Comparison of ENCODE assay signal across 1 cellular context in the genomic region with DNA sequence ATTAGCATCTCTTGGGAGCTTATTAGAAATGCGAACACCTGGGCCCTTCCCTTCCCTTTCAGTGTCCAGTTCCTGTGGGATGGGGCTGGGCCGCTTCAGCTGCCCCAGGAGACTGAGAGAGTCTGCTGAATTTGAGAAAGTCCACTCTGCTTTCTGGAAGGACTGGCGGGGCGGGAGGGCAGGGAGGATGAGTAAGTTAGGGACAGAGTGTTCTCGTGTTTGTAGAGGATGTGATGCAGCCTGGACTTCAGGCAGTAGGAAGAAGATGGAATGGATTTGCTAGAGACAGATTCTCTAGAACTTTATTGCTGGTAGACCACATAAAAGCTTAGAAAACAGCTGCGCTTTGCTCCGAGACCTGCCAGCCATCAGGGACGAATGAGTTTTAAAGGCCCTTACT.
TF ChIP-seq lines count a peak whose summit lies in the region.

No MANE protein-coding gene starts in this region.

TF ChIP-seq in WTC11, 78 proteins besides CTCF, POLR2A, EP300 and RAD21 (continued from another document):
- TF ChIP-seq, protein P1, sequence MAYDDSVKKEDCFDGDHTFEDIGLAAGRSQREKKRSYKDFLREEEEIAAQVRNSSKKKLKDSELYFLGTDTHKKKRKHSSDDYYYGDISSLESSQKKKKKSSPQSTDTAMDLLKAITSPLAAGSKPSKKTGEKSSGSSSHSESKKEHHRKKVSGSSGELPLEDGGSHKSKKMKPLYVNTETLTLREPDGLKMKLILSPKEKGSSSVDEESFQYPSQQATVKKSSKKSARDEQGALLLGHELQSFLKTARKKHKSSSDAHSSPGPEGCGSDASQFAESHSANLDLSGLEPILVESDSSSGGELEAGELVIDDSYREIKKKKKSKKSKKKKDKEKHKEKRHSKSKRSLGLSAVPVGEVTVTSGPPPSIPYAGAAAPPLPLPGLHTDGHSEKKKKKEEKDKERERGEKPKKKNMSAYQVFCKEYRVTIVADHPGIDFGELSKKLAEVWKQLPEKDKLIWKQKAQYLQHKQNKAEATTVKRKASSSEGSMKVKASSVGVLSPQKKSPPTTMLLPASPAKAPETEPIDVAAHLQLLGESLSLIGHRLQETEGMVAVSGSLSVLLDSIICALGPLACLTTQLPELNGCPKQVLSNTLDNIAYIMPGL (CRISPR knock-in tag; IDR thresholded peaks at IDR 0.05): no peak
- TF ChIP-seq ATF1 (CRISPR knock-in tag; IDR thresholded peaks at IDR 0.05) (no peak), GRHL2 (CRISPR knock-in tag; IDR thresholded peaks at IDR 0.05; ENCODE audit: insufficient replicate concordance, severe bottlenecking) (no peak), AR (CRISPR knock-in tag; IDR thresholded peaks at IDR 0.05) (no peak), TEAD4 (CRISPR knock-in tag; IDR thresholded peaks at IDR 0.05) (no peak), CREM (CRISPR knock-in tag; IDR thresholded peaks at IDR 0.05) (no peak), CBFB (CRISPR knock-in tag; IDR thresholded peaks at IDR 0.05; ENCODE audit: low read depth) (no peak), ZNF671 (CRISPR knock-in tag; IDR thresholded peaks at IDR 0.05) (no peak), ZNF416 (CRISPR knock-in tag; IDR thresholded peaks at IDR 0.05) (no peak), RORB (CRISPR knock-in tag; IDR thresholded peaks at IDR 0.05) (no peak), NR3C1 (CRISPR knock-in tag; conservative IDR thresholded peaks at IDR 0.05; ENCODE audit: low read depth) (no peak), ZNF532 (CRISPR knock-in tag; IDR thresholded peaks at IDR 0.05; ENCODE audit: borderline replicate concordance) (no peak)
- TF ChIP-seq, protein P2, sequence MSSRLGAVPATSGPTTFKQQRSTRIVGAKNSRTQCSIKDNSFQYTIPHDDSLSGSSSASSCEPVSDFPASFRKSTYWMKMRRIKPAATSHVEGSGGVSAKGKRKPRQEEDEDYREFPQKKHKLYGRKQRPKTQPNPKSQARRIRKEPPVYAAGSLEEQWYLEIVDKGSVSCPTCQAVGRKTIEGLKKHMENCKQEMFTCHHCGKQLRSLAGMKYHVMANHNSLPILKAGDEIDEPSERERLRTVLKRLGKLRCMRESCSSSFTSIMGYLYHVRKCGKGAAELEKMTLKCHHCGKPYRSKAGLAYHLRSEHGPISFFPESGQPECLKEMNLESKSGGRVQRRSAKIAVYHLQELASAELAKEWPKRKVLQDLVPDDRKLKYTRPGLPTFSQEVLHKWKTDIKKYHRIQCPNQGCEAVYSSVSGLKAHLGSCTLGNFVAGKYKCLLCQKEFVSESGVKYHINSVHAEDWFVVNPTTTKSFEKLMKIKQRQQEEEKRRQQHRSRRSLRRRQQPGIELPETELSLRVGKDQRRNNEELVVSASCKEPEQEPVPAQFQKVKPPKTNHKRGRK (CRISPR knock-in tag; IDR thresholded peaks at IDR 0.05; ENCODE audit: borderline replicate concordance): no peak
- TF ChIP-seq, protein P3, sequence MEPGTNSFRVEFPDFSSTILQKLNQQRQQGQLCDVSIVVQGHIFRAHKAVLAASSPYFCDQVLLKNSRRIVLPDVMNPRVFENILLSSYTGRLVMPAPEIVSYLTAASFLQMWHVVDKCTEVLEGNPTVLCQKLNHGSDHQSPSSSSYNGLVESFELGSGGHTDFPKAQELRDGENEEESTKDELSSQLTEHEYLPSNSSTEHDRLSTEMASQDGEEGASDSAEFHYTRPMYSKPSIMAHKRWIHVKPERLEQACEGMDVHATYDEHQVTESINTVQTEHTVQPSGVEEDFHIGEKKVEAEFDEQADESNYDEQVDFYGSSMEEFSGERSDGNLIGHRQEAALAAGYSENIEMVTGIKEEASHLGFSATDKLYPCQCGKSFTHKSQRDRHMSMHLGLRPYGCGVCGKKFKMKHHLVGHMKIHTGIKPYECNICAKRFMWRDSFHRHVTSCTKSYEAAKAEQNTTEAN (CRISPR knock-in tag; IDR thresholded peaks at IDR 0.05): no peak
